8 cellular contexts compared by ENCODE assay signal in genomic region chr5:131263648-131264452, GRCh38. TPM values are rescaled to one million over a fixed set of nuclear protein-coding genes. Genes with fewer than 3 reads are reported as not detected.
A peak's percentile ranks its signal among the peaks of the same experiment; 100 is the strongest.
DNase-seq lines count a peak whose midpoint lies in the region; ATAC-seq, FAIRE-seq and TF ChIP-seq lines count a peak whose summit lies in the region.

CDC42SE2 (plus strand) TSS chr5:131264053; CDS start chr5:131359494, 95,441 bp downstream.

- H3K9me3 Mint-ChIP-seq in activated T-cell treated with anti-CD3 and anti-CD28 coated beads, Interleukin-2, amount 50 U/mL, for 72 hours: no peaks in the 10 kb centered on the region

- peaks cover 10 to 17% of the 10 kb centered on the region in 2 donors for H3K36me3 Mint-ChIP-seq in activated T-cell treated with anti-CD3 and anti-CD28 coated beads, Interleukin-2, amount 50 U/mL, for 72 hours (ENCODE audit: insufficient read depth in 2 of 2)

- H3K4me3 Mint-ChIP-seq in activated T-cell treated with anti-CD3 and anti-CD28 coated beads, Interleukin-2, amount 50 U/mL, for 72 hours: peak within 1 kb of the TSS; percentile 77 to 94

- intact Hi-C loops in PC-9 (cut with micrococcal nuclease; ENCODE audit: unreplicated experiment) (loop anchor here (2.0 kb wide), 3 partner anchors 59 to 119 kb away; partner anchors contain the start of gene HINT1), esophagus muscularis mucosa (cut with DNase I) (loop anchor here (2.0 to 5.0 kb wide), 2 partner anchors 93 to 153 kb away; partner anchors contain the start of gene LYRM7)

- BruUV-seq in PC-9 (replicated peaks; lab: Mats Ljungman, UMichigan): no TSS peak

- H3F3A ChIP-seq in PC-9 (ENCODE audit: insufficient read depth, low read depth): peaks cover 21% of the 10 kb centered on the region; the same call in 1 of the 2 replicates

- peak within 1 kb of the TSS; percentile 93 for H3K27ac ChIP-seq in HUES48 (ENCODE audit: low read depth, low read length)
- H3K27ac ChIP-seq in PC-9: peak within 1 kb of the TSS; percentile 61
- H3K27ac ChIP-seq in esophagus muscularis mucosa (replicated peaks in 1 of 4): peak within 1 kb of the TSS; percentile 84 to 94 (median 90)

- peak within 1 kb of the TSS; percentile 99 for H2AFZ ChIP-seq in PC-9

- TF ChIP-seq POLR2A in esophagus muscularis mucosa (IDR thresholded peaks at IDR 0.05; ENCODE audit: low read depth): peak; percentile 80

- peaks cover 54% of the 10 kb centered on the region for H3K4me1 Mint-ChIP-seq in activated T-cell treated with anti-CD3 and anti-CD28 coated beads, Interleukin-2, amount 50 U/mL, for 72 hours (ENCODE audit: low read depth)

- POLR2A ChIA-PET in PC-9 (lab: Charles Lee; ENCODE audit: unreplicated experiment): interaction anchor here (0.5 to 1.1 kb wide), 3 partner anchors 37 to 118 kb away, joined by 3 to 6 read pairs (median 3); no protein-coding TSS in a partner anchor

- no peak for FAIRE-seq in D721Med (lab: Jason Lieb, UNC)

- peak within 1 kb of the TSS; percentile 92 for H3K9ac ChIP-seq in HUES48 (ENCODE audit: low read depth, low read length)

- DNase-seq in D721Med (ENCODE audit: insufficient read length, low spot score) (peak; percentile 37), PC-9 (peak; percentile 59 to 86), esophagus muscularis mucosa (ENCODE audit: extremely low spot score) (peak; percentile 93), myocyte (ENCODE audit: low read depth) (peak; percentile 92)
- DNase-seq in activated T-cell treated with anti-CD3 and anti-CD28 coated beads, Interleukin-2, amount 50 U/mL, for 72 hours: peak; percentile 88 to 90
- DNase-seq in stimulated activated CD8-positive, alpha-beta memory T cell treated with anti-CD3 and anti-CD28 coated beads, Interleukin-7, amount 100 ng/mL, for 48 hours (ENCODE audit: extremely low read depth in 1 of 2, low read depth in 1 of 2): peak; percentile 64 to 81

- H3K9me3 ChIP-seq in HUES48 (ENCODE audit: control insufficient read depth, insufficient read depth, low read length): no peaks in the 10 kb centered on the region
- no peaks in the 10 kb centered on the region for H3K9me3 ChIP-seq in PC-9 (ENCODE audit: insufficient read depth, low read depth)
- no peaks in the 10 kb centered on the region for H3K9me3 ChIP-seq in esophagus muscularis mucosa

- H3K4me3 ChIP-seq in HUES48 (ENCODE audit: low read depth, low read length) (peak within 1 kb of the TSS; percentile 92), PC-9 (peak within 1 kb of the TSS; percentile 86), esophagus muscularis mucosa (peak within 1 kb of the TSS; percentile 76 to 100 (median 91))

- no peaks in the 10 kb centered on the region for H3K36me3 ChIP-seq in HUES48 (ENCODE audit: control insufficient read depth, insufficient read depth, low read length)
- no peaks in the 10 kb centered on the region for H3K36me3 ChIP-seq in PC-9 (ENCODE audit: low read depth)
- H3K36me3 ChIP-seq in esophagus muscularis mucosa: no peaks in the 10 kb centered on the region

- ATAC-seq in GM21381 (IDR thresholded peaks at IDR 0.05; ENCODE audit: unreplicated experiment): peak; percentile 86
- peak; percentile 86 to 87 for ATAC-seq in activated T-cell treated with anti-CD3 and anti-CD28 coated beads, Interleukin-2, amount 50 U/mL, for 72 hours (replicated peaks in 1 of 2)

- H4K20me1 ChIP-seq in PC-9 (ENCODE audit: insufficient read depth): no peaks in the 10 kb centered on the region

- H3K27me3 ChIP-seq in HUES48 (ENCODE audit: control insufficient read depth, insufficient read depth, low read length): no peaks in the 10 kb centered on the region
- no peaks in the 10 kb centered on the region for H3K27me3 ChIP-seq in PC-9 (ENCODE audit: insufficient read depth, low read depth)
- no peaks in the 10 kb centered on the region for H3K27me3 ChIP-seq in esophagus muscularis mucosa

- H3K27me3 Mint-ChIP-seq in activated T-cell treated with anti-CD3 and anti-CD28 coated beads, Interleukin-2, amount 50 U/mL, for 72 hours (ENCODE audit: low read depth): no peaks in the 10 kb centered on the region

- peak within 1 kb of the TSS; percentile 98 for H3K4me2 ChIP-seq in PC-9

- no peak for TF ChIP-seq EP300 in esophagus muscularis mucosa (IDR thresholded peaks at IDR 0.05)

- TF ChIP-seq CTCF in D721Med (IDR thresholded peaks at IDR 0.05; ENCODE audit: insufficient read depth, missing control alignments): no peak
- no peak for TF ChIP-seq CTCF in PC-9 (conservative IDR thresholded peaks at IDR 0.05)
- no peak for TF ChIP-seq CTCF in esophagus muscularis mucosa (IDR thresholded peaks at IDR 0.05)

- 0% methylated on average over 29 of the region's 97 CpGs for WGBS in esophagus muscularis mucosa

- H3K4me1 ChIP-seq in HUES48 (ENCODE audit: control insufficient read depth, insufficient read depth, low read length) (peaks cover 12% of the 10 kb centered on the region), PC-9 (replicated peaks; ENCODE audit: insufficient read depth) (peaks cover 31% of the 10 kb centered on the region), esophagus muscularis mucosa (peaks cover 5 to 33% (median 30%) of the 10 kb centered on the region in 4 donors)

- no peaks in the 10 kb centered on the region for H3K9me2 ChIP-seq in PC-9 (ENCODE audit: insufficient read depth)

- peaks cover 52% of the 10 kb centered on the region for H3K79me2 ChIP-seq in PC-9 (ENCODE audit: low read depth)

- peak within 1 kb of the TSS; percentile 92 for H3K27ac Mint-ChIP-seq in activated T-cell treated with anti-CD3 and anti-CD28 coated beads, Interleukin-2, amount 50 U/mL, for 72 hours

- CTCF ChIA-PET in PC-9 (lab: Charles Lee): interaction anchor here (0.7 kb wide), 1 partner anchor 123 kb away, joined by 5 read pairs; no protein-coding TSS in a partner anchor

RNA-seq across cellular contexts. Expression of gene CDC42SE2, which starts in this region (rescaled TPM):
- total RNA-seq in PC-9 (2021): 27.3 and 32.8 TPM in 2 replicates
- total RNA-seq in activated T-cell treated with anti-CD3 and anti-CD28 coated beads, Interleukin-2, amount 50 U/mL, for 72 hours: 100 to 1,000 TPM; 147 to 151 TPM
- total RNA-seq in esophagus muscularis mucosa: 10 to 100 TPM; 23.1 to 28.0 (median 25.4) TPM
- 37.4 and 44.4 TPM in 2 replicates for total RNA-seq in myocyte
- polyA plus RNA-seq in myocyte (2012): 13.1 TPM

Comparison
In these comparisons a context has a peak if more than half of its experiments do, and no peak if none do; other contexts are left out.
1. Peak in every context shown above with its lines: DNase-seq, ATAC-seq, H3K4me3 ChIP-seq and H3K27ac ChIP-seq.
2. DNase-seq: peak in every context shown above with its lines; median percentile 93 in esophagus muscularis mucosa; 92 in myocyte; 89 in activated T-cell treated with anti-CD3 and anti-CD28 coated beads, Interleukin-2, amount 50 U/mL, for 72 hours; 72 in PC-9; 72 in stimulated activated CD8-positive, alpha-beta memory T cell treated with anti-CD3 and anti-CD28 coated beads, Interleukin-7, amount 100 ng/mL, for 48 hours; 37 in D721Med.